Comparison of ENCODE assay signal across 16 cellular contexts in genomic region chr3:141321109-141321497, GRCh38. TPM values are rescaled to one million over a fixed set of nuclear protein-coding genes. Genes with fewer than 3 reads are reported as not detected.
A peak's percentile ranks its signal among the peaks of the same experiment; 100 is the strongest.
DNase-seq lines count a peak whose midpoint lies in the region; ATAC-seq, FAIRE-seq and TF ChIP-seq lines count a peak whose summit lies in the region.
"Had no signal": no experiment of that assay in that cellular context is flagged by ENCODE, and none has a peak within 500 bp of the region (broad histone marks: within the 10 kb centered on the region; RNA-seq: fewer than 3 reads in every experiment).

No MANE protein-coding gene starts in this region.

- no peak overlapping the region for H3K4me3 Mint-ChIP-seq in nephron progenitor cell

- no peak overlapping the region for H3K9ac ChIP-seq in Loucy (ENCODE audit: low read depth, low read length, poor library complexity, severe bottlenecking)
- H3K9ac ChIP-seq in GM12878 (ENCODE audit: control insufficient read depth, insufficient read depth, low read length) = no peak overlapping the region

- peak overlapping the region; percentile 38; the same call in 1 of the 2 replicates for H3K4me3 ChIP-seq in DOHH2 (ENCODE audit: low read length)
- no peak overlapping the region for H3K4me3 ChIP-seq in Loucy (ENCODE audit: low read length, poor library complexity, severe bottlenecking)
- no peak overlapping the region for H3K4me3 ChIP-seq in GM12878
- H3K4me3 ChIP-seq in HAP-1 = no peak overlapping the region
- H3K4me3 ChIP-seq: PC-9, skin epidermis, tibial artery had no signal

- intact Hi-C loops in GM12878 (cut with micrococcal nuclease; ENCODE audit: unreplicated experiment) = no loop called here

- H3K27me3 ChIP-seq in DOHH2 (ENCODE audit: control insufficient read depth, low read length) (no peaks in the 10 kb centered on the region), Loucy (ENCODE audit: insufficient read depth, low read length, poor library complexity, severe bottlenecking) (no peaks in the 10 kb centered on the region), GM12878 (replicated peaks in 1 of 2; ENCODE audit: control insufficient read depth in 2 of 2, insufficient read depth in 2 of 2, low read length in 1 of 2) (no peaks in the 10 kb centered on the region), HAP-1 (ENCODE audit: low read depth) (peaks cover 6% of the 10 kb centered on the region; the same call in 1 of the 2 replicates)
- H3K27me3 ChIP-seq: tibial artery had no signal

- CTCF ChIA-PET in GM12878 (lab: Yijun Ruan, JAX) = interaction anchor here (0.7 to 5.1 kb wide), 2 partner anchors 9 to 13 kb away, joined by 3 to 34 read pairs; no protein-coding TSS in a partner anchor

- peaks cover 3% of the 10 kb centered on the region for H3K4me1 Mint-ChIP-seq in nephron progenitor cell

- POLR2A ChIA-PET in GM12878 (lab: Charles Lee) = interaction anchor here (0.6 to 1.5 kb wide), 2 partner anchors 14 to 120 kb away, joined by 3 to 15 read pairs; no protein-coding TSS in a partner anchor

- TF ChIP-seq CTCF in DOHH2 (IDR thresholded peaks at IDR 0.05; ENCODE audit: low read depth, low read length, poor library complexity, severe bottlenecking) (no peak), Loucy (conservative IDR thresholded peaks at IDR 0.05; ENCODE audit: low read length) (no peak), GM12878 (IDR thresholded peaks at IDR 0.05 in 2 of 3, conservative IDR thresholded peaks at IDR 0.05 in 1 of 3; ENCODE audit: control insufficient read depth in 2 of 3, extremely low read depth in 1 of 3, insufficient read depth in 1 of 3, low read depth in 3 of 3, low read length in 3 of 3) (no peak), nephron progenitor cell (IDR thresholded peaks at IDR 0.05) (no peak)

- H3K27ac Mint-ChIP-seq in nephron progenitor cell = no peak overlapping the region

- peaks cover 20% of the 10 kb centered on the region for H3K9me3 Mint-ChIP-seq in nephron progenitor cell

- H3K4me1 ChIP-seq in DOHH2 (ENCODE audit: control insufficient read depth, low read length) (peaks cover 10% of the 10 kb centered on the region), Loucy (ENCODE audit: insufficient read depth, low read length, poor library complexity, severe bottlenecking) (peaks cover 54% of the 10 kb centered on the region), GM12878 (ENCODE audit: control insufficient read depth, insufficient read depth, low read length) (peaks cover 9% of the 10 kb centered on the region; the same call in 1 of the 2 replicates), HAP-1 (no peaks in the 10 kb centered on the region)
- H3K4me1 ChIP-seq: tibial artery had no signal

- ATAC-seq in GM12878 = no peak
- ATAC-seq: left ventricle myocardium superior had no signal

- H3F3A ChIP-seq in DOHH2 (ENCODE audit: control insufficient read depth, insufficient read depth) = no peaks in the 10 kb centered on the region
- no peaks in the 10 kb centered on the region for H3F3A ChIP-seq in Loucy (ENCODE audit: low read depth)

- RAD21 ChIA-PET in GM12878 (lab: Charles Lee; ENCODE audit: unreplicated experiment) = interaction anchor here (1.0 to 1.2 kb wide), 2 partner anchors 11 to 15 kb away, joined by 3 to 4 read pairs; no protein-coding TSS in a partner anchor

- H3K4me2 ChIP-seq in DOHH2 (ENCODE audit: low read length) = peak overlapping the region; percentile 27
- H3K4me2 ChIP-seq in Loucy (ENCODE audit: low read depth, low read length, poor library complexity, severe bottlenecking) = peak overlapping the region; percentile 34
- H3K4me2 ChIP-seq in GM12878 (ENCODE audit: control insufficient read depth, insufficient read depth) = no peak overlapping the region
- H3K4me2 ChIP-seq: PC-9 had no signal

- H3K36me3 ChIP-seq in DOHH2 (ENCODE audit: control insufficient read depth, low read length) (no peaks in the 10 kb centered on the region), Loucy (ENCODE audit: insufficient read depth, low read length) (no peaks in the 10 kb centered on the region), GM12878 (ENCODE audit: control insufficient read depth in 2 of 2, insufficient read depth in 2 of 2, low read length in 1 of 2) (no peaks in the 10 kb centered on the region), HAP-1 (replicated peaks) (no peaks in the 10 kb centered on the region)
- H3K36me3 ChIP-seq: tibial artery had no signal

- DNase-seq in GM12878 (ENCODE audit: low read depth, low spot score) (no peak), myocyte (ENCODE audit: low read depth) (peak; percentile 52), nephron progenitor cell (no peak), HAP-1 (ENCODE audit: low spot score in 2 of 2) (no peak), NOMO-1 treated with dmso at 0.1 percent for 144 hours (lab: John Stamatoyannopoulos, UW; ENCODE audit: unreplicated experiment) (no peak)
- no peak for DNase-seq in activated effector memory CD4-positive, alpha-beta T cell treated with Interleukin-2 at 50 U/mL for 16 hours
- DNase-seq: effector CD8-positive, alpha-beta T cell; head of caudate nucleus; left ventricle myocardium superior; MV-4-11; PC-9; T1000; tibial artery had no signal

- no peak for TF ChIP-seq POLR2A in GM12878 (IDR thresholded peaks at IDR 0.05; ENCODE audit: low read depth, low read length)

- H3K79me2 ChIP-seq in DOHH2 (ENCODE audit: control insufficient read depth, low read length) (no peaks in the 10 kb centered on the region), Loucy (ENCODE audit: insufficient read depth, low read length) (no peaks in the 10 kb centered on the region), GM12878 (ENCODE audit: control insufficient read depth, insufficient read depth, low read length) (no peaks in the 10 kb centered on the region)

- SMC1A ChIA-PET in GM12878 (lab: Charles Lee; ENCODE audit: uncharacterized antibody, unreplicated experiment) = interaction anchor here (1.1 to 9.9 kb wide), 3 partner anchors 7 to 131 kb away, joined by 3 to 98 read pairs (median 10); no protein-coding TSS in a partner anchor

- H3K27me3 Mint-ChIP-seq in nephron progenitor cell (ENCODE audit: low read depth, poor library complexity) = peaks cover 15% of the 10 kb centered on the region

- 100% methylated on average over 1 of the region's 1 CpG for WGBS in GM12878 (ENCODE audit: insufficient coverage, insufficient replicate concordance, low lambda C conversion rate, missing lambda C conversion rate)

- peaks cover 12% of the 10 kb centered on the region for H3K36me3 Mint-ChIP-seq in nephron progenitor cell (ENCODE audit: low read depth)

- H4K20me1 ChIP-seq in DOHH2 (ENCODE audit: control insufficient read depth, insufficient read depth, low read depth, low read length) = no peaks in the 10 kb centered on the region
- H4K20me1 ChIP-seq in Loucy (ENCODE audit: insufficient read depth, low read length, poor library complexity, severe bottlenecking) = no peaks in the 10 kb centered on the region
- H4K20me1 ChIP-seq in GM12878 (ENCODE audit: control insufficient read depth, insufficient read depth) = no peaks in the 10 kb centered on the region

- H3K27ac ChIP-seq in DOHH2 (ENCODE audit: low read depth, low read length) (no peak overlapping the region), GM12878 (ENCODE audit: control insufficient read depth, insufficient read depth) (no peak overlapping the region)
- H3K27ac ChIP-seq: PC-9, tibial artery had no signal

- H2AFZ ChIP-seq in Loucy (ENCODE audit: low read length) (no peak overlapping the region), GM12878 (ENCODE audit: control insufficient read depth, low read depth, low read length) (peak overlapping the region; percentile 68)
- H2AFZ ChIP-seq: PC-9 had no signal

- TF ChIP-seq EP300 in GM12878 (IDR thresholded peaks at IDR 0.05; ENCODE audit: borderline replicate concordance in 1 of 2, control insufficient read depth in 1 of 2, low read depth in 2 of 2, low read length in 2 of 2) = no peak

- no peak for FAIRE-seq in GM12878 (lab: Jason Lieb, UNC)

- H3K9me3 ChIP-seq in DOHH2 (ENCODE audit: control insufficient read depth, insufficient read depth, low read length) (0 out of 2 replicates have a peak, but pooled peaks cover 6% of the 10 kb centered on the region), Loucy (ENCODE audit: insufficient read depth, low read depth, low read length) (no peaks in the 10 kb centered on the region), GM12878 (replicated peaks; ENCODE audit: control insufficient read depth, insufficient read depth, low read length) (peaks cover 1% of the 10 kb centered on the region; the same call in 2 of the 3 replicates), HAP-1 (peaks cover 9% of the 10 kb centered on the region)
- H3K9me3 ChIP-seq: tibial artery had no signal

- no TSS peak for BruUV-seq in GM12878 (replicated peaks; lab: Mats Ljungman, UMichigan)

- no peak for TF ChIP-seq RAD21 in GM12878 (IDR thresholded peaks at IDR 0.05; ENCODE audit: insufficient read depth, low read depth, low read length)

- in situ Hi-C loops in GM12878 (cut with MboI) = no loop called here
- in situ Hi-C loops in HAP-1 (cut with MboI; ENCODE audit: low sequenced_read_pairs) = loop anchor here (25.0 kb wide), 1 partner anchor 241 kb away; no protein-coding TSS in a partner anchor

- H3K9me2 ChIP-seq in DOHH2 (replicated peaks; ENCODE audit: control insufficient read depth, low read length) (no peaks in the 10 kb centered on the region), Loucy (replicated peaks; ENCODE audit: low read depth, low read length) (no peaks in the 10 kb centered on the region)

TF ChIP-seq in GM12878, 131 proteins besides CTCF, POLR2A, EP300 and RAD21 (continues in another document):
- TF ChIP-seq IRF4 (IDR thresholded peaks at IDR 0.05; ENCODE audit: low read depth, low read length) (no peak), TCF7 (IDR thresholded peaks at IDR 0.05; ENCODE audit: borderline replicate concordance) (no peak), MXI1 (IDR thresholded peaks at IDR 0.05; ENCODE audit: low read depth, low read length) (no peak), CBX5 (IDR thresholded peaks at IDR 0.05; ENCODE audit: low read depth) (no peak)

RNA-seq across cellular contexts. Expression of gene ZBTB38, which starts 47.2 kb away (rescaled TPM):
- total RNA-seq in GM12878 (2013; cell fraction: nucleolus; rRNA removed) = 322 and 349 TPM in 2 replicates
- total RNA-seq in GM12878 (2014; rRNA removed) (99.6 and 121 TPM in 2 replicates), GM12878 (2014; rRNA removed; fragmentation: Illumina TruSeq; extraction: Trizol) (115 and 120 TPM in 2 replicates), GM12878 (2021) (107 TPM in 2 replicates), myocyte (103 and 108 TPM in 2 replicates)
- 41.0 TPM for polyA plus RNA-seq in GM12878 (2011; ENCODE audit: low read depth)
- polyA plus RNA-seq in GM12878 (2011; rRNA removed) (63.3 and 66.4 TPM in 2 replicates), GM12878 (2014; fragmentation: Illumina TruSeq; extraction: Trizol) (91.5 and 109 TPM in 2 replicates), GM12878 (2014; fragmentation: Nextera tagmentation; extraction: Ambion mirVana) (10 to 100 TPM; 34.2 to 53.6 TPM), GM12878 (2014; rRNA removed) (45.4 and 50.3 TPM in 2 replicates), GM12878 (2016; fragmentation: Nextera tagmentation; extraction: Ambion mirVana) (10 to 100 TPM; 85.8 to 97.5 TPM)
- 39.5 and 46.7 TPM in 2 replicates for polyA plus RNA-seq in GM12878 (2011; cell fraction: cytosol; rRNA removed)
- 79.0 and 87.0 TPM in 2 replicates for polyA plus RNA-seq in GM12878 (2011; cell fraction: nucleus; rRNA removed)
- polyA plus RNA-seq in GM12878 (2012) = 34.3 and 59.6 TPM in 2 replicates
- 168 and 259 TPM in 2 replicates for polyA minus RNA-seq in GM12878 (2011; rRNA and poly(A)+ RNA removed)
- 57.7 and 59.8 TPM in 2 replicates for polyA minus RNA-seq in GM12878 (2011; cell fraction: cytosol; rRNA and poly(A)+ RNA removed)
- polyA minus RNA-seq in GM12878 (2011; cell fraction: nucleus; rRNA and poly(A)+ RNA removed) = 151 and 195 TPM in 2 replicates
- 21.9 TPM for polyA plus RNA-seq in myocyte (2012)
